In the genomic region with DNA sequence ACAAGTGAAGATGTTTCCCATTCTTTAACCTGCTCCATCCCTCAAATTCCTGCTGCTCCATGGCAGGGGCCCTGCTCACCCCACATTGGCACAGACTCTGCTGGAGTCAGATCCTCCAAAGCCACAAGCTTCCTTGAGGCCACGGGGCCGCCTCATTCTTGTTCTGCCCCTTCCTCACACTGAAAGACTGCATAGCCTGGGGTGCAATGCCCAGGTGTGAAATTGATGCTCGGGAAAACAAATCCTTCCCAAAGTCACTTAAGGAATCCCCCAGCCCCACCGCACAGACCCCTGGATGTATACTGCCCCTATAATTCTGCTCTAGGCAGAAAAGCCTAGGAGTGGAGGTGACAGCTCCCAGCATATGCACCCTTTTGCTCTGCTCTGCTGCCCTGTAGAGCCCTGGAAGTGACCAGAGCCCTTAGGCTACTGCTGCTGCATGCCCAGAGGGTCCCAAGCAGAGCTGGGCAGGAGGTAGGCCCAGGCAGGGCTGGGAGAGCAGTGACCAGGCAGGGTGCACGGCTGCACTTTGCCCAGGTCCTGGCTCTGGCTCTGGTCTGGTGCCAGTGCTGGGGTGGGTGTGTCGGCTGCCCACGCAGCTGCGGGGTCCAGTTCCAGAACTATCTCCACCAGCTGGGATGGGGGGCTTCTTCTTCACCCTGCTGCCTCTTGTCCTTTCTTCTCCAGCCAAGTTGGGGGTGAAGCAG, we compare ENCODE assay signal across 14 cellular contexts. TPM values are rescaled to one million over a fixed set of nuclear protein-coding genes. Genes with fewer than 3 reads are reported as not detected.
"Had no signal": no experiment of that assay in that cellular context is flagged by ENCODE, and none has a peak within 500 bp of the region (broad histone marks: within the 10 kb centered on the region; RNA-seq: fewer than 3 reads in every experiment).

No MANE protein-coding gene starts in this region.

- H3K9me3 ChIP-seq: pancreas, tibial artery had no signal

- DNase-seq: activated CD4-positive, alpha-beta memory T cell treated with anti-CD3 and anti-CD28 coated beads, Interleukin-2, amount 10 ng/mL, durations not matched to agents 7 days and 5 days; activated gamma-delta T cell treated with Interleukin-2 at 50 U/mL for 16 hours; activated T-cell treated with anti-CD3 and anti-CD28 coated beads, Interleukin-2, amount 50 U/mL, for 48 hours; effector CD8-positive, alpha-beta T cell; erythroblast; hypothalamus; T-helper 9 cell; tibial artery had no signal

- H3K27ac ChIP-seq: pancreas, tibial artery had no signal

- H3K36me3 Mint-ChIP-seq: stimulated activated effector memory CD8-positive, alpha-beta T cell treated with anti-CD3 and anti-CD28 coated beads, Interleukin-12 subunit alpha, Interleukin-12 subunit beta, amount 100 ng/mL, for 72 hours had no signal

- H3K36me3 ChIP-seq: pancreas, tibial artery had no signal

- H3K9me3 Mint-ChIP-seq: activated CD4-positive, alpha-beta memory T cell treated with anti-CD3 and anti-CD28 coated beads, Interleukin-2, amount 10 ng/mL, durations not matched to agents 7 days and 5 days; nephron; stimulated activated effector memory CD8-positive, alpha-beta T cell treated with anti-CD3 and anti-CD28 coated beads, Interleukin-12 subunit alpha, Interleukin-12 subunit beta, amount 100 ng/mL, for 72 hours had no signal

- ATAC-seq: pancreas; stimulated activated effector memory CD8-positive, alpha-beta T cell treated with anti-CD3 and anti-CD28 coated beads, Interleukin-12 subunit alpha, Interleukin-12 subunit beta, amount 100 ng/mL, for 72 hours had no signal

- H3K4me3 ChIP-seq: lung, pancreas, tibial artery had no signal

- H3K27ac Mint-ChIP-seq: activated CD4-positive, alpha-beta memory T cell treated with anti-CD3 and anti-CD28 coated beads, Interleukin-2, amount 10 ng/mL, durations not matched to agents 7 days and 5 days; nephron; stimulated activated effector memory CD8-positive, alpha-beta T cell treated with anti-CD3 and anti-CD28 coated beads, Interleukin-12 subunit alpha, Interleukin-12 subunit beta, amount 100 ng/mL, for 72 hours had no signal

- H3K4me1 Mint-ChIP-seq: nephron had no signal

- H3K4me3 Mint-ChIP-seq: activated CD4-positive, alpha-beta memory T cell treated with anti-CD3 and anti-CD28 coated beads, Interleukin-2, amount 10 ng/mL, durations not matched to agents 7 days and 5 days; nephron had no signal

RNA-seq across cellular contexts. Expression of a gene that starts 1.6 kb away (rescaled TPM):
- total RNA-seq: cardiac septum had no signal
- polyA plus RNA-seq: pancreas had no signal

RNA-seq across cellular contexts. Expression of a gene that starts 6.5 kb away (rescaled TPM):
- total RNA-seq: smooth muscle cell had no signal
